11 cellular contexts compared by ENCODE assay signal in the genomic region with DNA sequence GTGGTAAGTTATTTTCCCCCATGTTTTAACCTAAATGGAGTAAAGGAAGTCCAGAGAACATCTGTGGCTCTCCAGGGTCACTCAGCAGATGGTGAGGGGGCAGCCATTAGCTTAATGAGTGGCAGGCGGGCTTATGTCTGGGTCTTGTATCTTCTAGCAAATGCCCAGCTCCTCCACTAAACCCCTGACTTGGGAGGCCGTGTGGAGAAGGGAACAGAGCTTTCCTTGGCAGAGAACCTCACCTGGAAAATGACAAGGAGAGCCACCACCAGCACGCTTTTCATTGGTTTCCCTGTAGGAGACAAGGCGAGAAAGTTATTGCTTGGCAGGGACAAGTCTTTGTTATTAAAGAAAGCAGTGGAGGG. TPM values are rescaled to one million over a fixed set of nuclear protein-coding genes. Genes with fewer than 3 reads are reported as not detected.
DNase-seq lines count a peak whose midpoint lies in the region; ATAC-seq and TF ChIP-seq lines count a peak whose summit lies in the region.
"Had no signal": no experiment of that assay in that cellular context is flagged by ENCODE, and none has a peak within 500 bp of the region (broad histone marks: within the 10 kb centered on the region; RNA-seq: fewer than 3 reads in every experiment).

No MANE protein-coding gene starts in this region.

- H3K27ac ChIP-seq in stomach = peak overlapping the region in 4 of 5 donors; percentile 49 to 77 (median 72)

- WGBS in stomach, 5 donors = 78 to 89% (median 83%) methylated on average over 4 of the region's 4 CpGs

- ATAC-seq in T-cell (replicated peaks in 1 of 4) (no peak), HG02852 (IDR thresholded peaks at IDR 0.05; ENCODE audit: unreplicated experiment) (no peak)

- TF ChIP-seq POLR2A in stomach (IDR thresholded peaks at IDR 0.05) = no peak

- peaks cover 89 to 98% (median 97%) of the 10 kb centered on the region in 3 donors for H3K4me1 Mint-ChIP-seq in T-cell

- H3K4me3 Mint-ChIP-seq in T-cell = peak overlapping the region; percentile 54 to 99 (median 91)

- H3K36me3 Mint-ChIP-seq in T-cell = peaks cover 83% of the 10 kb centered on the region

- intact Hi-C loops in stomach (cut with DNase I; ENCODE audit: low total_unique reads) = no loop called here

- TF ChIP-seq CTCF in stomach (IDR thresholded peaks at IDR 0.05) = no peak

- H3K27me3 Mint-ChIP-seq in T-cell = no peaks in the 10 kb centered on the region

- CTCF ChIA-PET in T-cell (lab: Charles Lee) = interaction anchor here (0.6 to 3.3 kb wide), 3 partner anchors 23 to 159 kb away, joined by 4 to 54 read pairs (median 8); no protein-coding TSS in a partner anchor

- H3K4me3 ChIP-seq in stomach = no peak overlapping the region

- no peaks in the 10 kb centered on the region for H3K9me3 ChIP-seq in stomach

- H3K36me3 ChIP-seq in stomach = no peaks in the 10 kb centered on the region

- POLR2A ChIA-PET in T-cell (lab: Charles Lee) = interaction anchor here in 1 of 2 donors (0.6 to 2.0 kb wide), 4 partner anchors 10 to 75 kb away, joined by 3 to 8 read pairs (median 4); no protein-coding TSS in a partner anchor

- H3K27me3 ChIP-seq in stomach = peaks cover 0 to 8% (median 0%) of the 10 kb centered on the region in 3 donors

- H3K27ac Mint-ChIP-seq in T-cell = peak overlapping the region; percentile 87 to 100

- peaks cover 22 to 54% (median 40%) of the 10 kb centered on the region in 4 donors for H3K4me1 ChIP-seq in stomach

- peak; percentile 57 for DNase-seq in activated CD8-positive, alpha-beta memory T cell treated with anti-CD3 and anti-CD28 coated beads for 24 hours
- no peak for DNase-seq in activated CD8-positive, alpha-beta memory T cell treated with anti-CD3 and anti-CD28 coated beads, Interleukin-2, amount 50 U/mL, for 4 hours
- peak in 2 of 34 experiments; percentile 5 to 13 for DNase-seq in T-cell
- peak; percentile 45 for DNase-seq in islet precursor cell
- no peak for DNase-seq in stomach
- DNase-seq in SKM-1 treated with dmso at 0.1 percent for 144 hours (lab: John Stamatoyannopoulos, UW; ENCODE audit: unreplicated experiment) = no peak
- no peak for DNase-seq in GM19240 (ENCODE audit: insufficient read length, low spot score)
- DNase-seq: activated gamma-delta T cell; stimulated activated CD4-positive, alpha-beta T cell treated with anti-CD3 and anti-CD28 coated beads, Interleukin-15, amount 100 ng/mL, for 24 hours; stimulated activated naive CD4-positive, alpha-beta T cell had no signal

- TF ChIP-seq EP300 in stomach (IDR thresholded peaks at IDR 0.05) = no peak

- H3K9me3 Mint-ChIP-seq in T-cell = no peaks in the 10 kb centered on the region

RNA-seq across cellular contexts. Expression of a gene that starts 6.6 kb away (rescaled TPM):
- 100 to 1,000 TPM; 173 to 438 (median 340) TPM for total RNA-seq in T-cell
- total RNA-seq in stomach = 1 to 10 TPM in 1 of 5 donors, not detected in 4; 3.1 TPM
- polyA plus RNA-seq in stomach = 1 to 10 TPM in 1 of 3 donors, under 1 TPM in 1, not detected in 1; 0.92 to 1.4 TPM

RNA-seq across cellular contexts. Expression of a gene that starts 57.2 kb away (rescaled TPM):
- 1 to 10 TPM in 2 of 5 donors, under 1 TPM in 3; 0.55 to 3.7 (median 0.66) TPM for total RNA-seq in T-cell
- 1 to 10 TPM in 1 of 5 donors, under 1 TPM in 3, not detected in 1; 0.18 to 3.5 (median 0.59) TPM for total RNA-seq in stomach
- polyA plus RNA-seq in stomach = 10 to 100 TPM in 1 of 3 donors, under 1 TPM in 1, not detected in 1; 0.62 to 23.2 TPM

Comparison
In these comparisons a context has a peak if more than half of its experiments do, and no peak if none do; other contexts are left out.
1. DNase-seq: peak in activated CD8-positive, alpha-beta memory T cell treated with anti-CD3 and anti-CD28 coated beads for 24 hours (single experiment) and islet precursor cell (single experiment); none in activated CD8-positive, alpha-beta memory T cell treated with anti-CD3 and anti-CD28 coated beads, Interleukin-2, amount 50 U/mL, for 4 hours (single experiment), stomach (single experiment), SKM-1 treated with dmso at 0.1 percent for 144 hours (single experiment) and GM19240 (single experiment).
2. RNA of a gene that starts 6.6 kb away (total RNA-seq): 173 to 438 TPM in T-cell; 3.1 TPM in stomach; every median in the first group is over 10 times any median in the second.